1 cellular context compared by ENCODE assay signal in the genomic region with DNA sequence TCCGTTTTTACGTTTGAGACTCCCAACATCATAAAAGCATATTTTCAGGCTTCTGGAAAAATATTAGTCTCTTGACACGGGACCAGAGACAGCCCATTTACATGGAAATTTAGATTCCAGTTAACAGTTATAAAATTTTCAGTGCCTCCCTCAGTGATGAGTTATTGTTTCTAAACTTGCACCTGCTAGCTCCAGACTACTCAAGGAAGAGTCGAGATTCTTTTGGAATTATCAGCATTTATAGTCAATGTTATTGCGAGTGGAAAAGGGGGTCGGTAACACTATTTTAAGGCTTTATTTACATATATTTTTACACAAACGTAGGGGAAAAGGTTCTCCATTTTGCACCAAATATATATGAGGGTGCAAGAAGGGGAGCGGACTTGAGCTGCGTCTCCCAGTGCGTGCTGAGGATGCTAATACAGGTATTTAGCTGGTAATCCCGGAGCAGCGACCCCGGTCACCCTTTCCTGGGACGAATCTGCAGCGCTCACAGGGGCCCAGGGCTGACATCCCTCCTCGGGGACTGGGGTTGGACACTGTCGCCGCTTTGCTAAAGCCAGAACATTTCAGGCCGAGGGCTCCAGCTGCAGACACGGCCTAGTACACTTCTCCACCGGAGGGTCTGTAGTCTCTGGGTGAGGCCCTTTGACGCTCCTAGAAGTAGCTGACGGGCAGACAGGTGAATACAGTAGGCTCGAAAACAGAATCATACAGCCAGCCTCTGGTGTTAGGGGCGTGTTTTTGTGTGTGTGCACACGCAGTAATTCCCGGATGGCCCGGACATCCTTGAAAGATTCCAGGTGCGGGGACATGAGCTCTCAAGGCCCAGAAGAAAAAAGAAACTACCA.
TF ChIP-seq lines count a peak whose summit lies in the region.

No MANE protein-coding gene starts in this region.

TF ChIP-seq in K562, 482 proteins besides CTCF, POLR2A, EP300 and RAD21:
- TF ChIP-seq HNRNPL (IDR thresholded peaks at IDR 0.05; ENCODE audit: low read depth, low read length) (no peak), BCLAF1 (IDR thresholded peaks at IDR 0.05; ENCODE audit: borderline replicate concordance in 1 of 2, control insufficient read depth in 1 of 2, low read depth in 2 of 2, low read length in 1 of 2) (peak in 1 of 2 experiments; percentile 5; a peak in 1 of 4 replicates), ZFX (CRISPR knock-in tag; IDR thresholded peaks at IDR 0.05) (peak; percentile 68), RBBP5 (IDR thresholded peaks at IDR 0.05; ENCODE audit: borderline replicate concordance, insufficient read depth, low read length, poor library complexity, severe bottlenecking) (peak; percentile 45), NR2C2 (CRISPR knock-in tag; IDR thresholded peaks at IDR 0.05) (no peak), NR2C2 (tag; IDR thresholded peaks at IDR 0.05) (peak; percentile 23; the same call in 1 of the 2 replicates), PREB (CRISPR knock-in tag; IDR thresholded peaks at IDR 0.05) (no peak), ILK (tag; IDR thresholded peaks at IDR 0.05; ENCODE audit: borderline replicate concordance, low read depth) (no peak), POLR2G (IDR thresholded peaks at IDR 0.05; ENCODE audit: low read depth, low read length) (peak; percentile 62), RBFOX2 (IDR thresholded peaks at IDR 0.05; ENCODE audit: low read depth, low read length) (peak; percentile 39), ELF2 (CRISPR knock-in tag; IDR thresholded peaks at IDR 0.05) (no peak), HDAC3 (IDR thresholded peaks at IDR 0.05; ENCODE audit: borderline replicate concordance, partially characterized antibody) (no peak), ZNF3 (CRISPR knock-in tag; IDR thresholded peaks at IDR 0.05) (no peak)
- TF ChIP-seq, protein P1, sequence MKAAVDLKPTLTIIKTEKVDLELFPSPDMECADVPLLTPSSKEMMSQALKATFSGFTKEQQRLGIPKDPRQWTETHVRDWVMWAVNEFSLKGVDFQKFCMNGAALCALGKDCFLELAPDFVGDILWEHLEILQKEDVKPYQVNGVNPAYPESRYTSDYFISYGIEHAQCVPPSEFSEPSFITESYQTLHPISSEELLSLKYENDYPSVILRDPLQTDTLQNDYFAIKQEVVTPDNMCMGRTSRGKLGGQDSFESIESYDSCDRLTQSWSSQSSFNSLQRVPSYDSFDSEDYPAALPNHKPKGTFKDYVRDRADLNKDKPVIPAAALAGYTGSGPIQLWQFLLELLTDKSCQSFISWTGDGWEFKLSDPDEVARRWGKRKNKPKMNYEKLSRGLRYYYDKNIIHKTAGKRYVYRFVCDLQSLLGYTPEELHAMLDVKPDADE (conservative IDR thresholded peaks at IDR 0.05; ENCODE audit: control insufficient read depth, low read depth, low read length) = 0 out of 2 replicates have a peak, but pooled peaks have one; percentile 32
TF ChIP-seq in K562: peak in this region for 7.
